Comparison of ENCODE assay signal across 13 cellular contexts in the genomic region with DNA sequence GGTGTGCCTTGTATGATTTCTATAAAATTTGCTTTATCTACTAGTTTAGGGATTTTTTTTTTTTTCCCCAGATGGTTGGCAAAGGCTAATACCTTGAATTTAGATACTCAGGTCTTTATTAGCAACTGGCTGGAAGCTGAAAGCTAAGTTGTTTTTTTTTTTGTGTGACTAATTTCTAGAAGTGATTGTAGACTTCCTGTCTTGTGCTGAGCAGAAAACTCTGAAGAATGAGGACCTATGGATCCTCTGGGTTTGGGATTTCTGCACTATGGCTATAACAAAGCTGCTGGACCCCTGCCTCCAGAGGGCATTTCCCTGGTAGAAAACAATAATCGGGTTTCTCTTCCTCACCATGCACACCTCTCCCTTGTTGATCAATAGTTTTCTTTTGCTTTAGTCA. TPM values are rescaled to one million over a fixed set of nuclear protein-coding genes. Genes with fewer than 3 reads are reported as not detected.
DNase-seq lines count a peak whose midpoint lies in the region; ATAC-seq, FAIRE-seq and TF ChIP-seq lines count a peak whose summit lies in the region.
"Had no signal": no experiment of that assay in that cellular context is flagged by ENCODE, and none has a peak within 500 bp of the region (broad histone marks: within the 10 kb centered on the region; RNA-seq: fewer than 3 reads in every experiment).

No MANE protein-coding gene starts in this region.

- H3K4me1 ChIP-seq in cardiac muscle cell (ENCODE audit: low read depth) (peaks cover 8% of the 10 kb centered on the region), OCI-LY3 (ENCODE audit: low read length) (peaks cover 31% of the 10 kb centered on the region), skeletal muscle satellite cell (ENCODE audit: control insufficient read depth, insufficient read depth, low read length) (peaks cover 36% of the 10 kb centered on the region), testis (peaks cover 21% of the 10 kb centered on the region)
- H3K4me1 ChIP-seq: BE2C had no signal

- TF ChIP-seq POLR2A in testis (IDR thresholded peaks at IDR 0.05), result no peak

- H4K20me1 ChIP-seq in OCI-LY3 (ENCODE audit: insufficient read depth, low read length), result peaks cover 41% of the 10 kb centered on the region

- DNase-seq in cardiac muscle cell (ENCODE audit: low read depth in 1 of 2, low spot score in 1 of 2), result peak in 1 of 2 donors; percentile 33
- DNase-seq in left ventricle myocardium superior, result no peak
- DNase-seq in bronchial epithelial cell (ENCODE audit: low read depth), result peak; percentile 28
- no peak for DNase-seq in testis
- no peak for DNase-seq in stimulated activated CD8-positive, alpha-beta memory T cell treated with anti-CD3 and anti-CD28 coated beads, Interleukin-4, amount 100 ng/mL, for 48 hours
- DNase-seq in NCI-H1694 (lab: John Stamatoyannopoulos, UW), result no peak
- DNase-seq: BE2C; NCI-H510A treated with DMSO at 0.1 percent for 48 hours; occipital lobe; SHP77; stimulated activated CD4-positive, alpha-beta T cell treated with anti-CD3 and anti-CD28 coated beads, Interleukin-15, amount 100 ng/mL, for 24 hours had no signal

- H3K27ac ChIP-seq in cardiac muscle cell (peak overlapping the region; percentile 1), OCI-LY3 (ENCODE audit: low read length) (peak overlapping the region; percentile 15), testis (no peak overlapping the region)

- H3K4me3 ChIP-seq in cardiac muscle cell (no peak overlapping the region), OCI-LY3 (ENCODE audit: low read length) (no peak overlapping the region), bronchial epithelial cell (ENCODE audit: low read depth, low read length) (no peak overlapping the region), skeletal muscle satellite cell (ENCODE audit: low read length) (no peak overlapping the region), testis (no peak overlapping the region)

- no peak for ATAC-seq in left ventricle myocardium superior

- H3K79me2 ChIP-seq in OCI-LY3 (ENCODE audit: low read length), result peaks cover 100% of the 10 kb centered on the region

- peaks cover 17% of the 10 kb centered on the region for H3K36me3 ChIP-seq in cardiac muscle cell
- peaks cover 53% of the 10 kb centered on the region for H3K36me3 ChIP-seq in OCI-LY3 (replicated peaks; ENCODE audit: low read depth, low read length)
- peaks cover 17% of the 10 kb centered on the region for H3K36me3 ChIP-seq in bronchial epithelial cell (ENCODE audit: control insufficient read depth, insufficient read depth, low read length)
- H3K36me3 ChIP-seq in skeletal muscle satellite cell (ENCODE audit: insufficient read depth, low read length), result peaks cover 32% of the 10 kb centered on the region
- H3K36me3 ChIP-seq in testis (ENCODE audit: low read depth, missing control alignments), result no peaks in the 10 kb centered on the region

- H2AFZ ChIP-seq in OCI-LY3 (ENCODE audit: low read depth, low read length), result no peak overlapping the region

- TF ChIP-seq CTCF in cardiac muscle cell (IDR thresholded peaks at IDR 0.05; ENCODE audit: low read depth, low read length), result no peak
- no peak for TF ChIP-seq CTCF in OCI-LY3 (IDR thresholded peaks at IDR 0.05; ENCODE audit: low read depth, low read length)
- TF ChIP-seq CTCF in bronchial epithelial cell (IDR thresholded peaks at IDR 0.05; ENCODE audit: insufficient read depth, low read length, severe bottlenecking), result no peak
- no peak for TF ChIP-seq CTCF in testis (IDR thresholded peaks at IDR 0.05)

- no peaks in the 10 kb centered on the region for H3K9me3 ChIP-seq in cardiac muscle cell (ENCODE audit: low read depth)
- H3K9me3 ChIP-seq in OCI-LY3 (ENCODE audit: insufficient read depth, low read length), result no peaks in the 10 kb centered on the region
- no peaks in the 10 kb centered on the region for H3K9me3 ChIP-seq in skeletal muscle satellite cell (replicated peaks; ENCODE audit: low read length)
- no peaks in the 10 kb centered on the region for H3K9me3 ChIP-seq in testis
- H3K9me3 ChIP-seq: BE2C had no signal

- FAIRE-seq in bronchial epithelial cell (lab: Jason Lieb, UNC), result no peak

- H3K27me3 ChIP-seq in cardiac muscle cell (no peaks in the 10 kb centered on the region), OCI-LY3 (ENCODE audit: low read depth, low read length) (no peaks in the 10 kb centered on the region), bronchial epithelial cell (ENCODE audit: control insufficient read depth, insufficient read depth, low read length) (no peaks in the 10 kb centered on the region), skeletal muscle satellite cell (ENCODE audit: control insufficient read depth, insufficient read depth, low read length) (no peaks in the 10 kb centered on the region), testis (no peaks in the 10 kb centered on the region)
- H3K27me3 ChIP-seq: BE2C had no signal

- H3K9ac ChIP-seq in OCI-LY3 (ENCODE audit: low read length) (no peak overlapping the region), skeletal muscle satellite cell (ENCODE audit: low read depth, low read length) (no peak overlapping the region)

- 86 to 90% methylated on average over 1 of the region's 1 CpG for WGBS in testis, 2 donors

- H3K4me2 ChIP-seq in OCI-LY3 (ENCODE audit: low read length) (peak overlapping the region; percentile 28), skeletal muscle satellite cell (ENCODE audit: low read length) (peak overlapping the region; percentile 41)

- intact Hi-C loops in left ventricle myocardium superior (cut with micrococcal nuclease) (no loop called here), testis (cut with DNase I; ENCODE audit: low total_unique reads) (no loop called here)

RNA-seq across cellular contexts. Expression of gene ARIH2, which starts 10.0 kb away (rescaled TPM):
- total RNA-seq in cardiac muscle cell (89.3 and 116 TPM in 2 replicates), left ventricle myocardium superior (141 TPM), bronchial epithelial cell (119 and 124 TPM in 2 replicates), testis (100 to 1,000 TPM; 127 to 157 TPM)
- polyA plus RNA-seq in cardiac muscle cell (78.1 and 78.6 TPM in 2 replicates), testis (ENCODE audit: insufficient read depth, low read depth, low replicate concordance) (106 TPM)
- 43.5 and 70.5 TPM in 2 replicates for total RNA-seq in skeletal muscle satellite cell (2012; rRNA removed)

RNA-seq across cellular contexts. Expression of gene SLC25A20, which starts 30.0 kb away (rescaled TPM):
- total RNA-seq in cardiac muscle cell (20.9 and 25.1 TPM in 2 replicates), left ventricle myocardium superior (124 TPM), bronchial epithelial cell (9.5 and 11.8 TPM in 2 replicates), testis (10 to 100 TPM; 13.0 to 15.7 TPM)
- polyA plus RNA-seq in cardiac muscle cell (24.0 and 28.2 TPM in 2 replicates), testis (ENCODE audit: insufficient read depth, low read depth, low replicate concordance) (19.6 TPM)
- total RNA-seq in skeletal muscle satellite cell (2012; rRNA removed), result 14.4 and 18.1 TPM in 2 replicates

Comparison
In these comparisons a context has a peak if more than half of its experiments do, and no peak if none do; other contexts are left out.
1. H3K27ac ChIP-seq: peak in cardiac muscle cell (single experiment) and OCI-LY3 (single experiment); none in testis (0 of 2).